In genomic region chr17:65797101-65797500, GRCh38 we compare ENCODE assay signal across 18 cellular contexts.
DNase-seq lines count a peak whose midpoint lies in the region; ATAC-seq, FAIRE-seq and TF ChIP-seq lines count a peak whose summit lies in the region.
"Had no signal": no experiment of that assay in that cellular context is flagged by ENCODE, and none has a peak within 500 bp of the region (broad histone marks: within the 10 kb centered on the region; RNA-seq: fewer than 3 reads in every experiment).

No MANE protein-coding gene starts in this region.

- no peak for TF ChIP-seq POLR2A in H54 (IDR thresholded peaks at IDR 0.05; ENCODE audit: low read depth, low read length)
- TF ChIP-seq POLR2A in IMR-90 (IDR thresholded peaks at IDR 0.05; ENCODE audit: low read depth, low read length) = no peak

- H2BK5ac ChIP-seq in IMR-90 (ENCODE audit: low read depth, low read length, poor library complexity, severe bottlenecking) = no peak overlapping the region

- H3K14ac ChIP-seq in IMR-90 (replicated peaks; ENCODE audit: low read depth, low read length) = no peak overlapping the region

- H4K91ac ChIP-seq in IMR-90 (ENCODE audit: insufficient read depth, low read depth, low read length) = no peak overlapping the region

- no peak overlapping the region for H2AK9ac ChIP-seq in IMR-90 (replicated peaks; ENCODE audit: low read depth, low read length, poor library complexity)

- no peak overlapping the region for H3K4me3 ChIP-seq in IMR-90 (ENCODE audit: insufficient read depth, low read depth, low read length)
- no peak overlapping the region for H3K4me3 ChIP-seq in foreskin fibroblast (ENCODE audit: low read depth in 1 of 2, low read length in 2 of 2)
- H3K4me3 ChIP-seq in WERI-Rb-1 (ENCODE audit: low read depth, low read length) = no peak overlapping the region
- H3K4me3 ChIP-seq: BLaER1 treated with 17β-estradiol and CSF1 and Interleukin-3, amounts not matched to agents 10 nM and 100 nM had no signal

- H2AK5ac ChIP-seq in IMR-90 (ENCODE audit: low read depth, low read length) = no peak overlapping the region

- CTCF ChIA-PET in IMR-90 (lab: Yijun Ruan, JAX) = interaction anchor here (0.6 to 2.0 kb wide), 4 partner anchors 10 to 503 kb away, joined by 4 to 5 read pairs (median 4); no protein-coding TSS in a partner anchor

- H4K20me1 ChIP-seq in IMR-90 (ENCODE audit: insufficient read depth, low read length) = no peaks in the 10 kb centered on the region
- H4K20me1 ChIP-seq: BLaER1 treated with 17β-estradiol and CSF1 and Interleukin-3, amounts not matched to agents 10 nM and 100 nM had no signal

- no peak overlapping the region for H2AFZ ChIP-seq in IMR-90 (replicated peaks; ENCODE audit: low read length, poor library complexity)

- H3K56ac ChIP-seq in IMR-90 (ENCODE audit: extremely low read depth, insufficient read depth, low read length) = no peak overlapping the region

- H2BK15ac ChIP-seq in IMR-90 (ENCODE audit: low read depth, low read length) = no peak overlapping the region

- H3K9me3 ChIP-seq in IMR-90 (ENCODE audit: control insufficient read depth, insufficient read depth, low read length) (peaks cover 8% of the 10 kb centered on the region), WERI-Rb-1 (ENCODE audit: severe bottlenecking) (peaks cover 4% of the 10 kb centered on the region)
- H3K9me3 ChIP-seq: BE2C had no signal

- H3K27ac ChIP-seq in IMR-90 (ENCODE audit: insufficient read depth, low read length) (no peak overlapping the region), WERI-Rb-1 (no peak overlapping the region)
- H3K27ac ChIP-seq: 22Rv1; BLaER1 treated with 17β-estradiol and CSF1 and Interleukin-3, amounts not matched to agents 10 nM and 100 nM had no signal

- dilution Hi-C loops in IMR-90 (cut with HindIII; ENCODE audit: low sequenced_read_pairs, unreplicated experiment) = no loop called here

- H3K36me3 ChIP-seq in IMR-90 (ENCODE audit: control insufficient read depth, insufficient read depth, low read length) (no peaks in the 10 kb centered on the region), WERI-Rb-1 (no peaks in the 10 kb centered on the region)
- H3K36me3 ChIP-seq: BE2C had no signal

- TF ChIP-seq CTCF in IMR-90 (conservative IDR thresholded peaks at IDR 0.05; ENCODE audit: low read depth, low read length) = no peak
- no peak for TF ChIP-seq CTCF in foreskin fibroblast (IDR thresholded peaks at IDR 0.05; ENCODE audit: low read depth, low read length)
- no peak for TF ChIP-seq CTCF in WERI-Rb-1 (IDR thresholded peaks at IDR 0.05; ENCODE audit: low read depth, low read length)

- H3K4me1 ChIP-seq in IMR-90 (ENCODE audit: control insufficient read depth, insufficient read depth, low read length) = no peaks in the 10 kb centered on the region
- H3K4me1 ChIP-seq: BE2C; BLaER1 treated with 17β-estradiol and CSF1 and Interleukin-3, amounts not matched to agents 10 nM and 100 nM had no signal

- no peak overlapping the region for H4K8ac ChIP-seq in IMR-90 (ENCODE audit: low read depth in 2 of 2, low read length in 2 of 2)

- intact Hi-C loops in IMR-90 (cut with micrococcal nuclease) = no loop called here

- BruUV-seq in IMR-90 (replicated peaks; lab: Mats Ljungman, UMichigan) = no TSS peak

- POLR2A ChIA-PET in IMR-90 (lab: Charles Lee; ENCODE audit: unreplicated experiment) = no interaction called here

- H3K23ac ChIP-seq in IMR-90 (ENCODE audit: low read depth, low read length) = no peak overlapping the region; the same call in 1 of the 2 replicates

- no CpG with 5 or more reads among the region's 1 CpG for WGBS in IMR-90 (ENCODE audit: extremely low coverage in 2 of 2, insufficient read length in 1 of 2), 2 experiments

- no peak overlapping the region for H2BK120ac ChIP-seq in IMR-90 (ENCODE audit: low read depth, low read length)

- FAIRE-seq in H54 (lab: Jason Lieb, UNC) (peak; percentile 68), urothelium cell line (lab: Jason Lieb, UNC) (no peak)
- FAIRE-seq: A204.1, D721Med, GM12892 had no signal

- H3K18ac ChIP-seq in IMR-90 (ENCODE audit: low read depth, low read length) = no peak overlapping the region

- H3K4ac ChIP-seq in IMR-90 (ENCODE audit: low read depth, low read length) = no peak overlapping the region

- ATAC-seq in IMR-90 (ENCODE audit: low read depth) = no peak
- ATAC-seq in GM21619 (IDR thresholded peaks at IDR 0.05; ENCODE audit: unreplicated experiment) = no peak

- peaks cover 3% of the 10 kb centered on the region; the same call in 1 of the 2 replicates for H3K9me1 ChIP-seq in IMR-90 (ENCODE audit: insufficient read depth, low read length)

- no peak overlapping the region for H4K5ac ChIP-seq in IMR-90 (ENCODE audit: low read depth, low read length)

- in situ Hi-C loops in IMR-90 (cut with MboI; ENCODE audit: low sequenced_read_pairs) = no loop called here

- no peak for TF ChIP-seq RAD21 in IMR-90 (IDR thresholded peaks at IDR 0.05; ENCODE audit: low read length)

- H3K4me2 ChIP-seq in IMR-90 (ENCODE audit: low read depth, low read length) = no peak overlapping the region
- H3K4me2 ChIP-seq: BLaER1 treated with 17β-estradiol and CSF1 and Interleukin-3, amounts not matched to agents 10 nM and 100 nM had no signal

- no peaks in the 10 kb centered on the region for H3K79me1 ChIP-seq in IMR-90 (ENCODE audit: low read depth in 1 of 2, low read length in 2 of 2)

- H3K27me3 ChIP-seq in IMR-90 (ENCODE audit: control insufficient read depth, insufficient read depth, low read length) (no peaks in the 10 kb centered on the region), WERI-Rb-1 (ENCODE audit: insufficient read depth, low read depth, severe bottlenecking) (no peaks in the 10 kb centered on the region)
- H3K27me3 ChIP-seq: BLaER1 treated with 17β-estradiol and CSF1 and Interleukin-3, amounts not matched to agents 10 nM and 100 nM had no signal

- DNase-seq in AG20443 (ENCODE audit: low spot score) (peak; percentile 11), H54 (ENCODE audit: insufficient read length, low spot score) (no peak), IMR-90 (peak; percentile 4), foreskin fibroblast (peak; percentile 15 to 42), Kasumi-1 (lab: John Stamatoyannopoulos, UW) (no peak), urothelium cell line (ENCODE audit: low spot score) (no peak), WERI-Rb-1 (no peak)
- DNase-seq: DMS 273 treated with DMSO at 0.1 percent for 48 hours, DMS79, GF-D8, GOT3 had no signal

- no peak overlapping the region for H2BK20ac ChIP-seq in IMR-90 (ENCODE audit: low read depth, low read length)

- no peak overlapping the region for H3K9ac ChIP-seq in IMR-90 (ENCODE audit: low read depth, low read length)
- H3K9ac ChIP-seq: BLaER1 treated with 17β-estradiol and CSF1 and Interleukin-3, amounts not matched to agents 10 nM and 100 nM had no signal

TF ChIP-seq in IMR-90, 13 proteins besides CTCF, POLR2A, EP300 and RAD21:
- TF ChIP-seq BHLHE40 (IDR thresholded peaks at IDR 0.05; ENCODE audit: low read depth, low read length) (no peak), NFE2L2 (IDR thresholded peaks at IDR 0.05; ENCODE audit: low read depth, low read length) (no peak), MXI1 (IDR thresholded peaks at IDR 0.05; ENCODE audit: borderline replicate concordance, low read depth, low read length) (no peak), USF2 (IDR thresholded peaks at IDR 0.05; ENCODE audit: low read depth, low read length) (no peak), ELK1 (IDR thresholded peaks at IDR 0.05; ENCODE audit: borderline replicate concordance, low read depth, low read length) (no peak), FOS (IDR thresholded peaks at IDR 0.05; ENCODE audit: low read depth, low read length) (no peak), SMC3 (IDR thresholded peaks at IDR 0.05; ENCODE audit: low read depth, low read length) (no peak), MAFK (IDR thresholded peaks at IDR 0.05; ENCODE audit: low read depth, low read length) (no peak), CHD1 (IDR thresholded peaks at IDR 0.05; ENCODE audit: low read depth, low read length) (no peak), MAZ (IDR thresholded peaks at IDR 0.05; ENCODE audit: borderline replicate concordance, low read depth, low read length) (no peak), CEBPB (IDR thresholded peaks at IDR 0.05; ENCODE audit: low read depth, low read length) (no peak), RCOR1 (IDR thresholded peaks at IDR 0.05; ENCODE audit: insufficient replicate concordance, low read length) (no peak)

Comparison
In these comparisons a context has a peak if more than half of its experiments do, and no peak if none do; other contexts are left out.
1. DNase-seq: peak in AG20443 (single experiment), IMR-90 (single experiment) and foreskin fibroblast (2 of 2); none in H54 (single experiment), Kasumi-1 (0 of 2), urothelium cell line (single experiment) and WERI-Rb-1 (single experiment).